In the genomic region with DNA sequence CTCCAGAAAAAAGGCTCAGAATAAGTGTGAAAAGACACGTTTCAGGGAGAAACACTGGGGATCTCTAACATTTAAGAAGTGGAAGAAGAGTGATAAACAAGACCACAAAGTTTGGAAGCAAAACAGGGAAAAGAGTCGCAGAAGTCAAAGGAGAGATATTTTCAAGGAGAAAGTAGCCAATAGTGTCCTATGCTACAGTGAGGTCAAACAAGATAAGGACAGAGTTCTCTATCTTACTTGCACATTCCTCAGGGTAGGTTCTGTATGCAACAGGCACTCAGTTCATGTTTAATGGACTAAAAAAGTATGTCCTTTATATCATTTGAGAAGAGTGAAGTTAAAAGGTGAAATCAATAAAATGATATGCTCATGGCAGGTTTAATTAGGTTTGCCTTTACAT, we compare ENCODE assay signal across 21 cellular contexts.
"Had no signal": no experiment of that assay in that cellular context is flagged by ENCODE, and none has a peak within 500 bp of the region (broad histone marks: within the 10 kb centered on the region; RNA-seq: fewer than 3 reads in every experiment).

No MANE protein-coding gene starts in this region.

- H3K4me3 ChIP-seq: MG63 had no signal

- ATAC-seq: Panc1, PC-3 had no signal

- H3K36me3 ChIP-seq: MG63 had no signal

- DNase-seq: Karpas-422, KG1, MG63, NCI-H1092 treated with DMSO at 0.1 percent for 48 hours, NCI-H1436, NCI-H187, NCI-H2029, NCI-H2081 treated with DMSO at 0.1 percent for 48 hours, NCI-H2171, NCI-H226, NCI-H446, NCI-H510A, NCI-H524 treated with DMSO at 0.1 percent for 48 hours, NCI-H69, NCI-H774, PC-3, SHP77, SK-N-SH, SW 1271 had no signal

- H3K9ac ChIP-seq: SK-N-SH had no signal

- H3K4me2 ChIP-seq: SK-N-SH had no signal

- H3K9me3 ChIP-seq: MG63, SK-N-SH had no signal

- H3K27ac ChIP-seq: RWPE1 had no signal
